In genomic region chr15:89781891-89782618, GRCh38 we compare ENCODE assay signal across 11 cellular contexts. TPM values are rescaled to one million over a fixed set of nuclear protein-coding genes. Genes with fewer than 3 reads are reported as not detected.
DNase-seq lines count a peak whose midpoint lies in the region; ATAC-seq and TF ChIP-seq lines count a peak whose summit lies in the region.
"Had no signal": no experiment of that assay in that cellular context is flagged by ENCODE, and none has a peak within 500 bp of the region (broad histone marks: within the 10 kb centered on the region; RNA-seq: fewer than 3 reads in every experiment).

No MANE protein-coding gene starts in this region.

- H3K79me2 ChIP-seq in SK-N-SH (ENCODE audit: insufficient read depth), result no peaks in the 10 kb centered on the region

- no peaks in the 10 kb centered on the region for H3K36me3 Mint-ChIP-seq in activated naive CD4-positive, alpha-beta T cell treated with anti-CD3 and anti-CD28 coated beads, Interleukin-2, amount 10 ng/mL, durations not matched to agents 7 days and 5 days
- H3K36me3 Mint-ChIP-seq in activated T-helper 2 cell treated with anti-CD3 and anti-CD28 coated beads, Interferon-gamma antibody, Interleukin-2, Interleukin-4, amounts not matched to agents 10 μg/mL and 5 μg/mL and 100 μg/mL, durations not matched to agents 14 hours and 24 hours and 36 hours (ENCODE audit: low read depth), result no peaks in the 10 kb centered on the region

- H3K4me3 Mint-ChIP-seq in activated naive CD4-positive, alpha-beta T cell treated with anti-CD3 and anti-CD28 coated beads, Interleukin-2, amount 10 ng/mL, durations not matched to agents 7 days and 5 days, result no peak overlapping the region
- H3K4me3 Mint-ChIP-seq in activated T-helper 2 cell treated with anti-CD3 and anti-CD28 coated beads, Interferon-gamma antibody, Interleukin-2, Interleukin-4, amounts not matched to agents 10 μg/mL and 5 μg/mL and 100 μg/mL, durations not matched to agents 14 hours and 24 hours and 36 hours (ENCODE audit: low read depth), result no peak overlapping the region
- H3K4me3 Mint-ChIP-seq: activated naive CD8-positive, alpha-beta T cell treated with anti-CD3 and anti-CD28 coated beads, Interleukin-2, amount 50 U/mL, for 24 hours had no signal

- peaks cover 5% of the 10 kb centered on the region for H3F3A ChIP-seq in SK-N-SH (replicated peaks; ENCODE audit: insufficient read depth)

- H4K20me1 ChIP-seq in SK-N-SH (ENCODE audit: insufficient read depth), result no peaks in the 10 kb centered on the region

- 76% methylated on average over 15 of the region's 15 CpGs for WGBS in SK-N-SH (ENCODE audit: low lambda C conversion rate)
- 73 to 84% methylated on average over 15 of the region's 15 CpGs for WGBS in testis, 2 donors

- no peaks in the 10 kb centered on the region; a peak in 1 of 4 replicates for H3K4me1 ChIP-seq in SK-N-SH (ENCODE audit: control insufficient read depth in 1 of 2, insufficient read depth in 2 of 2, low read depth in 1 of 2, low read length in 1 of 2)
- H3K4me1 ChIP-seq in testis, result no peaks in the 10 kb centered on the region

- no peaks in the 10 kb centered on the region for H3K9me3 Mint-ChIP-seq in activated naive CD4-positive, alpha-beta T cell treated with anti-CD3 and anti-CD28 coated beads, Interleukin-2, amount 10 ng/mL, durations not matched to agents 7 days and 5 days
- no peaks in the 10 kb centered on the region for H3K9me3 Mint-ChIP-seq in activated T-helper 2 cell treated with anti-CD3 and anti-CD28 coated beads, Interferon-gamma antibody, Interleukin-2, Interleukin-4, amounts not matched to agents 10 μg/mL and 5 μg/mL and 100 μg/mL, durations not matched to agents 14 hours and 24 hours and 36 hours
- H3K9me3 Mint-ChIP-seq: activated naive CD8-positive, alpha-beta T cell treated with anti-CD3 and anti-CD28 coated beads, Interleukin-2, amount 50 U/mL, for 24 hours had no signal

- H3K4me3 ChIP-seq in SK-N-SH (ENCODE audit: low read depth in 2 of 2, low read length in 1 of 2), result no peak overlapping the region
- no peak overlapping the region for H3K4me3 ChIP-seq in fibroblast of pulmonary artery (replicated peaks; ENCODE audit: low read depth, low read length)
- no peak overlapping the region for H3K4me3 ChIP-seq in testis
- H3K4me3 ChIP-seq: SK-N-MC had no signal

- peaks cover 35% of the 10 kb centered on the region for H3K27me3 Mint-ChIP-seq in activated naive CD4-positive, alpha-beta T cell treated with anti-CD3 and anti-CD28 coated beads, Interleukin-2, amount 10 ng/mL, durations not matched to agents 7 days and 5 days
- peaks cover 9% of the 10 kb centered on the region for H3K27me3 Mint-ChIP-seq in activated T-helper 2 cell treated with anti-CD3 and anti-CD28 coated beads, Interferon-gamma antibody, Interleukin-2, Interleukin-4, amounts not matched to agents 10 μg/mL and 5 μg/mL and 100 μg/mL, durations not matched to agents 14 hours and 24 hours and 36 hours (ENCODE audit: low read depth)

- H3K27ac Mint-ChIP-seq in activated naive CD4-positive, alpha-beta T cell treated with anti-CD3 and anti-CD28 coated beads, Interleukin-2, amount 10 ng/mL, durations not matched to agents 7 days and 5 days, result no peak overlapping the region
- H3K27ac Mint-ChIP-seq in activated T-helper 2 cell treated with anti-CD3 and anti-CD28 coated beads, Interferon-gamma antibody, Interleukin-2, Interleukin-4, amounts not matched to agents 10 μg/mL and 5 μg/mL and 100 μg/mL, durations not matched to agents 14 hours and 24 hours and 36 hours, result no peak overlapping the region
- H3K27ac Mint-ChIP-seq: activated naive CD8-positive, alpha-beta T cell treated with anti-CD3 and anti-CD28 coated beads, Interleukin-2, amount 50 U/mL, for 24 hours had no signal

- no peak overlapping the region for H3K9ac ChIP-seq in SK-N-SH

- POLR2A ChIA-PET in SK-N-SH (lab: Yijun Ruan, JAX), result no interaction called here

- H3K27ac ChIP-seq in SK-N-SH (ENCODE audit: low read depth in 2 of 2, low read length in 1 of 2) (peak overlapping the region in 1 of 2 experiments; percentile 26; a peak in 1 of 4 replicates), testis (no peak overlapping the region)
- H3K27ac ChIP-seq: SK-N-MC had no signal

- no peak for ATAC-seq in GM18867 (IDR thresholded peaks at IDR 0.05; ENCODE audit: unreplicated experiment)
- ATAC-seq: activated naive CD8-positive, alpha-beta T cell treated with anti-CD3 and anti-CD28 coated beads, Interleukin-2, amount 50 U/mL, for 24 hours had no signal

- peak; percentile 14 for DNase-seq in activated naive CD4-positive, alpha-beta T cell treated with anti-CD3 and anti-CD28 coated beads, Interleukin-2, amount 10 ng/mL, durations not matched to agents 7 days and 5 days
- DNase-seq in activated naive CD4-positive, alpha-beta T cell treated with anti-CD3 and anti-CD28 coated beads, Interleukin-2, amount 50 U/mL, for 16 hours, result no peak
- no peak for DNase-seq in SK-N-SH
- DNase-seq in fibroblast of pulmonary artery (ENCODE audit: low read depth), result peak; percentile 56
- DNase-seq in testis, result peak; percentile 25
- DNase-seq in activated T-helper 2 cell treated with anti-CD3 and anti-CD28 coated beads, Interferon-gamma antibody, Interleukin-2, Interleukin-4, amounts not matched to agents 10 μg/mL and 5 μg/mL and 100 μg/mL, durations not matched to agents 14 hours and 24 hours and 36 hours (ENCODE audit: low spot score), result no peak
- DNase-seq in iPS-NIHi7 (ENCODE audit: extremely low spot score), result no peak
- DNase-seq: activated naive CD8-positive, alpha-beta T cell treated with anti-CD3 and anti-CD28 coated beads, Interleukin-2, amount 50 U/mL, for 24 hours; BE2C had no signal

- H3K9me3 ChIP-seq in SK-N-SH (no peaks in the 10 kb centered on the region), testis (no peaks in the 10 kb centered on the region)
- H3K9me3 ChIP-seq: BE2C had no signal

- no peak for TF ChIP-seq RAD21 in SK-N-SH (IDR thresholded peaks at IDR 0.05; ENCODE audit: low read length)

- peaks cover 9% of the 10 kb centered on the region for H3K4me1 Mint-ChIP-seq in activated naive CD4-positive, alpha-beta T cell treated with anti-CD3 and anti-CD28 coated beads, Interleukin-2, amount 10 ng/mL, durations not matched to agents 7 days and 5 days
- peaks cover 11% of the 10 kb centered on the region for H3K4me1 Mint-ChIP-seq in activated T-helper 2 cell treated with anti-CD3 and anti-CD28 coated beads, Interferon-gamma antibody, Interleukin-2, Interleukin-4, amounts not matched to agents 10 μg/mL and 5 μg/mL and 100 μg/mL, durations not matched to agents 14 hours and 24 hours and 36 hours (ENCODE audit: low read depth)

- TF ChIP-seq EP300 in SK-N-SH (IDR thresholded peaks at IDR 0.05; ENCODE audit: borderline replicate concordance in 1 of 2, low read depth in 1 of 2, low read length in 1 of 2), result no peak

- TF ChIP-seq POLR2A in testis (IDR thresholded peaks at IDR 0.05), result no peak

- no peak overlapping the region for H3K4me2 ChIP-seq in SK-N-SH

- peaks cover 0 to under 1% of the 10 kb centered on the region in 2 experiments for H3K36me3 ChIP-seq in SK-N-SH (replicated peaks in 1 of 2; ENCODE audit: control insufficient read depth in 1 of 2, insufficient read depth in 2 of 2, low read length in 1 of 2)
- no peaks in the 10 kb centered on the region for H3K36me3 ChIP-seq in testis (ENCODE audit: low read depth, missing control alignments)
- H3K36me3 ChIP-seq: BE2C had no signal

- intact Hi-C loops in testis (cut with DNase I; ENCODE audit: low total_unique reads), result no loop called here
- intact Hi-C loops in activated T-helper 2 cell treated with anti-CD3 and anti-CD28 coated beads, Interferon-gamma antibody, Interleukin-2, Interleukin-4, amounts not matched to agents 10 μg/mL and 5 μg/mL and 100 μg/mL, durations not matched to agents 14 hours and 24 hours and 36 hours (cut with micrococcal nuclease), result no loop called here

- TF ChIP-seq CTCF in SK-N-SH (IDR thresholded peaks at IDR 0.05) (no peak), fibroblast of pulmonary artery (IDR thresholded peaks at IDR 0.05; ENCODE audit: low read length, missing control alignments) (no peak), testis (IDR thresholded peaks at IDR 0.05) (no peak)

- CTCF ChIA-PET in activated naive CD4-positive, alpha-beta T cell treated with anti-CD3 and anti-CD28 coated beads, Interleukin-2, amount 10 ng/mL, durations not matched to agents 7 days and 5 days (lab: Charles Lee), result interaction anchor here (1.0 kb wide), 1 partner anchor 106 kb away, joined by 3 read pairs; no protein-coding TSS in a partner anchor
- CTCF ChIA-PET in SK-N-SH (lab: Yijun Ruan, JAX), result interaction anchor here (1.0 to 1.6 kb wide), 3 partner anchors 21 to 94 kb away, joined by 3 to 9 read pairs (median 7); no protein-coding TSS in a partner anchor

- H3K27me3 ChIP-seq in SK-N-SH (ENCODE audit: insufficient read depth) (no peaks in the 10 kb centered on the region), testis (no peaks in the 10 kb centered on the region)
- H3K27me3 ChIP-seq: BE2C had no signal

- no peaks in the 10 kb centered on the region for H3K9me2 ChIP-seq in SK-N-SH

- H2AFZ ChIP-seq in SK-N-SH (ENCODE audit: low read depth), result 0 out of 2 replicates have a peak overlapping the region, but pooled peaks have one; percentile 31

RNA-seq across cellular contexts. Expression of gene MESP2, which starts 5.9 kb away (rescaled TPM):
- polyA plus RNA-seq in SK-N-SH (2012; rRNA removed), result 0.21 and 0.31 TPM in 2 replicates
- 0.14 and 0.43 TPM in 2 replicates for polyA plus RNA-seq in SK-N-SH (2012; cell fraction: cytosol; rRNA removed)
- 0.19 and 0.32 TPM in 2 replicates for polyA plus RNA-seq in SK-N-SH (2012; cell fraction: nucleus; rRNA removed)
- total RNA-seq in testis, result 1 to 10 TPM; 2.2 to 2.9 TPM
- 1.3 TPM for polyA plus RNA-seq in testis (ENCODE audit: insufficient read depth, low read depth, low replicate concordance)
- total RNA-seq in activated T-helper 2 cell treated with anti-CD3 and anti-CD28 coated beads, Interferon-gamma antibody, Interleukin-2, Interleukin-4, amounts not matched to agents 10 μg/mL and 5 μg/mL and 100 μg/mL, durations not matched to agents 14 hours and 24 hours and 36 hours, result 0.39 and 0.41 TPM in 2 replicates

RNA-seq across cellular contexts. Expression of gene MESP1, which starts 31.0 kb away (rescaled TPM):
- polyA plus RNA-seq in SK-N-SH (2012; rRNA removed), result 0.52 and 0.74 TPM in 2 replicates
- 0.35 and 0.51 TPM in 2 replicates for polyA plus RNA-seq in SK-N-SH (2012; cell fraction: cytosol; rRNA removed)
- polyA plus RNA-seq in SK-N-SH (2012; cell fraction: nucleus; rRNA removed), result 0.32 and 0.90 TPM in 2 replicates
- 1 to 10 TPM; 2.5 to 6.0 TPM for total RNA-seq in testis
- 5.7 TPM for polyA plus RNA-seq in testis (ENCODE audit: insufficient read depth, low read depth, low replicate concordance)
- total RNA-seq in activated T-helper 2 cell treated with anti-CD3 and anti-CD28 coated beads, Interferon-gamma antibody, Interleukin-2, Interleukin-4, amounts not matched to agents 10 μg/mL and 5 μg/mL and 100 μg/mL, durations not matched to agents 14 hours and 24 hours and 36 hours, result 7.1 and 7.5 TPM in 2 replicates

RNA-seq across cellular contexts. Expression of gene ANPEP, which starts 32.6 kb away (rescaled TPM):
- 25.8 and 51.0 TPM in 2 replicates for polyA plus RNA-seq in SK-N-SH (2012; rRNA removed)
- 16.3 and 22.6 TPM in 2 replicates for polyA plus RNA-seq in SK-N-SH (2012; cell fraction: cytosol; rRNA removed)
- polyA plus RNA-seq in SK-N-SH (2012; cell fraction: nucleus; rRNA removed), result 59.5 and 61.6 TPM in 2 replicates
- 10 to 100 TPM in 1 of 2 donors, 1 to 10 TPM in 1; 5.0 to 11.1 TPM for total RNA-seq in testis
- polyA plus RNA-seq in testis (ENCODE audit: insufficient read depth, low read depth, low replicate concordance), result 12.9 TPM
- 2.4 and 3.6 TPM in 2 replicates for total RNA-seq in activated T-helper 2 cell treated with anti-CD3 and anti-CD28 coated beads, Interferon-gamma antibody, Interleukin-2, Interleukin-4, amounts not matched to agents 10 μg/mL and 5 μg/mL and 100 μg/mL, durations not matched to agents 14 hours and 24 hours and 36 hours

Comparison
In these comparisons a context has a peak if more than half of its experiments do, and no peak if none do; other contexts are left out.
1. DNase-seq: peak in activated naive CD4-positive, alpha-beta T cell treated with anti-CD3 and anti-CD28 coated beads, Interleukin-2, amount 10 ng/mL, durations not matched to agents 7 days and 5 days (single experiment), fibroblast of pulmonary artery (single experiment) and testis (single experiment); none in activated naive CD4-positive, alpha-beta T cell treated with anti-CD3 and anti-CD28 coated beads, Interleukin-2, amount 50 U/mL, for 16 hours (single experiment), SK-N-SH (single experiment), activated T-helper 2 cell treated with anti-CD3 and anti-CD28 coated beads, Interferon-gamma antibody, Interleukin-2, Interleukin-4, amounts not matched to agents 10 μg/mL and 5 μg/mL and 100 μg/mL, durations not matched to agents 14 hours and 24 hours and 36 hours (single experiment) and iPS-NIHi7 (single experiment).